9 cellular contexts compared by ENCODE assay signal in the genomic region with DNA sequence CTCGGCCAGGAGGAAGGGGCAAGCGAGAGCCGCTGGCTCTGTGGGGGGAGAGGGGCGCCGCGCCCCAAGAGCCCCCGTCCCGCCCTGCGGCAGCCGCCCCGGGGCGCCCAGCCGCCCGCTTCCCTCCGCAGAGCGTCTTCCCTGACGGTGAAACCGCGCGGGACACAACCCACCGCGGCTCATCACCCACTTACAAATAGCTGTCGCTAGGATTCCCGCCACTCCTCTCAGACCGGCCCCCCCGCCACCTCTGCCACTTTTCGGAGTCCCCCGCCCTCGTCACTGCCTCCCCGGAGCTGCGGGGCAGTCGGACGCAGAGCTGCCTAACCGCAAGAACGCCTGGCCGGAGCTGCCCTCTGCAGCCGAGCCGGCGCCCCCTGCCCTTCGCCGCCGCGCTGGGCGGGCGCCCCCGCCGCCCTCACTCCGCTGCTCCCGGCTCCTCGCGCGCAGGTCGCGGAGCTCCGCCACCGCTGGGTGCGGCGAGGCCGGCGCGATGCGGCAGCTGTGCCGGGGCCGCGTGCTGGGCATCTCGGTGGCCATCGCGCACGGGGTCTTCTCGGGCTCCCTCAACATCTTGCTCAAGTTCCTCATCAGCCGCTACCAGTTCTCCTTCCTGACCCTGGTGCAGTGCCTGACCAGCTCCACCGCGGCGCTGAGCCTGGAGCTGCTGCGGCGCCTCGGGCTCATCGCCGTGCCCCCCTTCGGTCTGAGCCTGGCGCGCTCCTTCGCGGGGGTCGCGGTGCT. TPM values are rescaled to one million over a fixed set of nuclear protein-coding genes. Genes with fewer than 3 reads are reported as not detected.
DNase-seq lines count a peak whose midpoint lies in the region; ATAC-seq and TF ChIP-seq lines count a peak whose summit lies in the region.
"Had no signal": no experiment of that assay in that cellular context is flagged by ENCODE, and none has a peak within 500 bp of the region (broad histone marks: within the 10 kb centered on the region; RNA-seq: fewer than 3 reads in every experiment).

A gene with protein sequence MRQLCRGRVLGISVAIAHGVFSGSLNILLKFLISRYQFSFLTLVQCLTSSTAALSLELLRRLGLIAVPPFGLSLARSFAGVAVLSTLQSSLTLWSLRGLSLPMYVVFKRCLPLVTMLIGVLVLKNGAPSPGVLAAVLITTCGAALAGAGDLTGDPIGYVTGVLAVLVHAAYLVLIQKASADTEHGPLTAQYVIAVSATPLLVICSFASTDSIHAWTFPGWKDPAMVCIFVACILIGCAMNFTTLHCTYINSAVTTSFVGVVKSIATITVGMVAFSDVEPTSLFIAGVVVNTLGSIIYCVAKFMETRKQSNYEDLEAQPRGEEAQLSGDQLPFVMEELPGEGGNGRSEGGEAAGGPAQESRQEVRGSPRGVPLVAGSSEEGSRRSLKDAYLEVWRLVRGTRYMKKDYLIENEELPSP (plus strand): TSS at position 366 of the 744 bp plus-strand sequence. CDS start 128 bp downstream, at position 494.

- peaks cover 36 to 38% of the 10 kb centered on the region in 2 donors for H3K27me3 Mint-ChIP-seq in CD4-positive, alpha-beta memory T cell
- peaks cover 49 to 50% of the 10 kb centered on the region in 2 donors for H3K27me3 Mint-ChIP-seq in natural killer cell (ENCODE audit: low read depth in 2 of 2)

- peaks cover 39% of the 10 kb centered on the region for H3K4me1 ChIP-seq in CD4-positive, alpha-beta memory T cell (ENCODE audit: insufficient read depth, low read length)
- H3K4me1 ChIP-seq in esophagus squamous epithelium = peaks cover 27 to 40% (median 35%) of the 10 kb centered on the region in 3 donors

- H3K9me3 Mint-ChIP-seq in CD4-positive, alpha-beta memory T cell = peaks cover 0 to 4% (median 0%) of the 10 kb centered on the region in 8 donors
- H3K9me3 Mint-ChIP-seq in natural killer cell = no peaks in the 10 kb centered on the region

- peaks cover 0 to 3% of the 10 kb centered on the region in 2 donors for H3K36me3 Mint-ChIP-seq in CD4-positive, alpha-beta memory T cell
- no peaks in the 10 kb centered on the region for H3K36me3 Mint-ChIP-seq in natural killer cell

- DNase-seq in CD4-positive, alpha-beta memory T cell = peak in 4 of 5 donors; percentile 15 to 21 (median 16)
- DNase-seq in HL-60 (ENCODE audit: low read depth in 1 of 2, low spot score in 1 of 2) = peak in 1 of 2 experiments; percentile 22
- DNase-seq in esophagus squamous epithelium (lab: John Stamatoyannopoulos, UW) = no peak
- no peak for DNase-seq in natural killer cell
- DNase-seq in SKM-1 treated with dmso at 0.1 percent for 144 hours (lab: John Stamatoyannopoulos, UW; ENCODE audit: unreplicated experiment) = no peak

- peak within 1 kb of the TSS in 1 of 2 donors; percentile 33 for H3K4me3 ChIP-seq in CD4-positive, alpha-beta memory T cell (ENCODE audit: low read length in 2 of 2)
- H3K4me3 ChIP-seq in HL-60 (replicated peaks; ENCODE audit: insufficient read depth, low read length) (peak within 1 kb of the TSS; percentile 39), WI38 (ENCODE audit: low read depth, low read length) (peak within 1 kb of the TSS; percentile 60), esophagus squamous epithelium (peak within 1 kb of the TSS; percentile 36 to 69 (median 48))

- CTCF ChIA-PET in CD4-positive, alpha-beta memory T cell (lab: Charles Lee; ENCODE audit: partially characterized antibody) = interaction anchor here (0.8 to 2.7 kb wide), 3 partner anchors 8 to 278 kb away, joined by 3 to 9 read pairs (median 3); no protein-coding TSS in a partner anchor

- H3K27me3 ChIP-seq in CD4-positive, alpha-beta memory T cell (ENCODE audit: insufficient read depth, low read length) = peaks cover 36% of the 10 kb centered on the region
- peaks cover 54% of the 10 kb centered on the region for H3K27me3 ChIP-seq in HL-60 (ENCODE audit: insufficient read depth, poor library complexity, severe bottlenecking)
- H3K27me3 ChIP-seq in esophagus squamous epithelium = peaks cover 25 to 79% (median 29%) of the 10 kb centered on the region in 4 donors

- no peak within 1 kb of the TSS for H3K27ac Mint-ChIP-seq in CD4-positive, alpha-beta memory T cell
- H3K27ac Mint-ChIP-seq in natural killer cell = no peak within 1 kb of the TSS

- H3K9me3 ChIP-seq in CD4-positive, alpha-beta memory T cell (ENCODE audit: control insufficient read depth in 1 of 2, low read length in 2 of 2) = no peaks in the 10 kb centered on the region
- H3K9me3 ChIP-seq in esophagus squamous epithelium = no peaks in the 10 kb centered on the region

- peak within 1 kb of the TSS; percentile 78 to 89 (median 85) for H3K4me3 Mint-ChIP-seq in CD4-positive, alpha-beta memory T cell
- peak within 1 kb of the TSS; percentile 88 for H3K4me3 Mint-ChIP-seq in natural killer cell

- intact Hi-C loops in CD4-positive, alpha-beta memory T cell (cut with micrococcal nuclease) = loop anchor here (10.0 kb wide), 1 partner anchor 317 kb away; no protein-coding TSS in a partner anchor
- intact Hi-C loops in esophagus squamous epithelium (cut with DNase I) = no loop called here
- intact Hi-C loops in natural killer cell (cut with micrococcal nuclease) = no loop called here

- TF ChIP-seq CTCF in HL-60 (IDR thresholded peaks at IDR 0.05; ENCODE audit: insufficient read depth, low read length) (no peak), WI38 (IDR thresholded peaks at IDR 0.05; ENCODE audit: low read depth, low read length) (no peak), esophagus squamous epithelium (IDR thresholded peaks at IDR 0.05) (no peak), natural killer cell (IDR thresholded peaks at IDR 0.05) (no peak)

- no peaks in the 10 kb centered on the region for H3K36me3 ChIP-seq in CD4-positive, alpha-beta memory T cell (ENCODE audit: insufficient read depth, low read length)
- no peaks in the 10 kb centered on the region for H3K36me3 ChIP-seq in esophagus squamous epithelium

- TF ChIP-seq POLR2A in esophagus squamous epithelium (IDR thresholded peaks at IDR 0.05) = no peak

- no peak within 1 kb of the TSS for H3K27ac ChIP-seq in CD4-positive, alpha-beta memory T cell (ENCODE audit: low read depth, low read length)
- H3K27ac ChIP-seq in HL-60 (replicated peaks) (no peak within 1 kb of the TSS), esophagus squamous epithelium (no peak within 1 kb of the TSS)

- ATAC-seq in natural killer cell = peak; percentile 37 to 53 (median 51)
- no peak for ATAC-seq in HG02623 (IDR thresholded peaks at IDR 0.05; ENCODE audit: unreplicated experiment)
- ATAC-seq in HG03039 (IDR thresholded peaks at IDR 0.05; ENCODE audit: unreplicated experiment) = no peak

- POLR2A ChIA-PET in CD4-positive, alpha-beta memory T cell (lab: Charles Lee; ENCODE audit: partially characterized antibody) = interaction anchor here (0.6 to 0.9 kb wide), 2 partner anchors 130 to 1797 kb away, joined by 3 read pairs; a partner anchor contains a TSS

- H3K4me1 Mint-ChIP-seq in CD4-positive, alpha-beta memory T cell = peaks cover 12 to 34% (median 29%) of the 10 kb centered on the region in 4 donors
- H3K4me1 Mint-ChIP-seq in natural killer cell = peaks cover 26 to 37% of the 10 kb centered on the region in 2 donors

- 0 to 2% methylated on average over 9 of the region's 86 CpGs for WGBS in esophagus squamous epithelium, 2 donors

RNA-seq across cellular contexts. Expression of the gene that starts here (rescaled TPM):
- total RNA-seq in CD4-positive, alpha-beta memory T cell = not detected
- not detected for polyA plus RNA-seq in CD4-positive, alpha-beta memory T cell
- not detected for total RNA-seq in esophagus squamous epithelium
- under 1 TPM in 1 of 3 donors, not detected in 2; 0.28 TPM for total RNA-seq in natural killer cell
- total RNA-seq: pulmonary artery endothelial cell had no signal

Comparison
In these comparisons a context has a peak if more than half of its experiments do, and no peak if none do; other contexts are left out.
1. Peak in DNase-seq in CD4-positive, alpha-beta memory T cell; RNA of the gene not detected or under 1 TPM.
2. Peak in ATAC-seq in natural killer cell; RNA of the gene not detected or under 1 TPM.